ENCODE assay signal across 27 cellular contexts in genomic region chr6:168348186-168348585, GRCh38. TPM values are rescaled to one million over a fixed set of nuclear protein-coding genes. Genes with fewer than 3 reads are reported as not detected.
"Had no signal": no experiment of that assay in that cellular context is flagged by ENCODE, and none has a peak within 500 bp of the region (broad histone marks: within the 10 kb centered on the region; RNA-seq: fewer than 3 reads in every experiment).

No MANE protein-coding gene starts in this region.

- H3K4me3 ChIP-seq: coronary artery, dorsolateral prefrontal cortex, esophagus squamous epithelium, gastrocnemius medialis, heart right ventricle, left lung, lower lobe of right lung, mucosa of descending colon had no signal

- H3K27ac ChIP-seq: coronary artery, dorsolateral prefrontal cortex, epithelial cell of prostate, esophagus squamous epithelium, gastrocnemius medialis, heart right ventricle, left lung, lower lobe of right lung had no signal

- H3K4me1 ChIP-seq: gastrocnemius medialis, heart right ventricle, left lung, lower lobe of right lung had no signal

- H3K4me3 Mint-ChIP-seq: mesothelial cell of epicardium, naive B cell had no signal

- H3K9me3 ChIP-seq: esophagus squamous epithelium, gastrocnemius medialis, lower lobe of right lung had no signal

- H3K36me3 ChIP-seq: esophagus squamous epithelium, gastrocnemius medialis, heart right ventricle, left lung, lower lobe of right lung had no signal

- H3K27ac Mint-ChIP-seq: mesothelial cell of epicardium, naive B cell had no signal

- ATAC-seq: esophagus mucosa, gastrocnemius medialis, left cardiac atrium, left lung, left ventricle myocardium superior, lower lobe of right lung, mucosa of descending colon had no signal

- H3K36me3 Mint-ChIP-seq: mesothelial cell of epicardium had no signal

- DNase-seq: dermis blood vessel endothelial cell; dorsolateral prefrontal cortex; effector CD4-positive, alpha-beta T cell; effector memory CD4-positive, alpha-beta T cell; erythroblast; esophagus squamous epithelium; foreskin fibroblast; foreskin melanocyte; gastrocnemius medialis; glutamatergic neuron; head of caudate nucleus; heart right ventricle; hippocampal formation; left cardiac atrium; left ventricle myocardium superior; lower lobe of right lung; mesenchymal stem cell; mucosa of descending colon; naive B cell had no signal

RNA-seq across cellular contexts. Expression of gene DACT2, which starts 28.6 kb away (rescaled TPM):
- total RNA-seq: dermis blood vessel endothelial cell, glomerular endothelial cell, lung microvascular endothelial cell, myocyte had no signal
